ENCODE assay signal across 15 cellular contexts in the genomic region with DNA sequence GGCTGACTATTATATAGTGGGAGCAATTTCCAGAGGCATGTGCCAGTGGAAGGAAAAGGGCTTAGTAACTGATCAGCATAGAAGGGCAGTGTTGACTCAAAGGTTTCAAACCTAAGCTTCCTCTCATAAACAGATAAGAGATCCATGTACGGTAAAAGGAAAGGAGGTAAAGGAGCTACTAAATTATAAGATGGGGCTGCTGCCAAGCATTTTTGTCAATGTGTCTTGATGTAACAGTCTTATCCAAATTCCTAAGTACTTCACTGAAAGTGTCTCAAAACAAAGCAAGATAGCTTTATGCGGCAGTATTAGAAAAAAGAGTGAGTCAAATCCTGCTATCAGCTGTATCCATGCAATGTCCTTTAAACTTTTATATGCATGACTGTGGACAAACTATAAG.
"Had no signal": no experiment of that assay in that cellular context is flagged by ENCODE, and none has a peak within 500 bp of the region (broad histone marks: within the 10 kb centered on the region; RNA-seq: fewer than 3 reads in every experiment).

No MANE protein-coding gene starts in this region.

- DNase-seq: caudate nucleus; cortex of kidney; dorsolateral prefrontal cortex; effector CD8-positive, alpha-beta T cell; heart right ventricle; mammary epithelial cell; natural killer cell; posterior cingulate gyrus; stimulated activated CD4-positive, alpha-beta T cell treated with anti-CD3 and anti-CD28 coated beads, Interleukin-12 subunit alpha, Interleukin-12 subunit beta, amount 100 ng/mL, for 4 hours; stimulated activated naive CD4-positive, alpha-beta T cell; stomach; substantia nigra; transverse colon had no signal

- H3K27ac ChIP-seq: dorsolateral prefrontal cortex, heart right ventricle, stomach, thoracic aorta, transverse colon had no signal

- H3K36me3 ChIP-seq: heart right ventricle, stomach, thoracic aorta, transverse colon had no signal

- H3K27me3 ChIP-seq: dorsolateral prefrontal cortex, heart right ventricle, stomach, transverse colon had no signal

- H3K4me3 ChIP-seq: dorsolateral prefrontal cortex, heart right ventricle, stomach, thoracic aorta, transverse colon had no signal

- ATAC-seq: natural killer cell, sciatic nerve had no signal

- H3K4me1 ChIP-seq: heart right ventricle, stomach, transverse colon had no signal

- H3K9me3 ChIP-seq: stomach, thoracic aorta, transverse colon had no signal
